ENCODE assay signal across 23 cellular contexts in the genomic region with DNA sequence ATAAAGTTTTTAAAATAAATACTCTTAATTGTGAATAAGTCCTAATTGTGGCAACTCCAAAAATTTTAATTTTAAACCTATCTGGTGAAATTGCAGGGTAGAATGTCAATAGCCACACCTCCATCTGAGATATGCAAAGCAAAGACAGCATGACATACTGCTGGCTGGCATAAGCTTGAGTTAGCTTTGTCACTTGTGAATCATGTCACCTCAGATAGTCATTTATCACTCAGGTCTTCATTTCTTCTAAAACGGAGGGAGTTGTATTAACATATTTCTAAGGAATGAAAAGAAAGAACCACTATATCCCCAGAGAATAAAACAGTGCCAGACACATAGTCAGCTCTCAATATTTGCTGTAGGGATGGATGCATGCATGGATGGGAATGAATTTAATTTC.
DNase-seq lines count a peak whose midpoint lies in the region; TF ChIP-seq lines count a peak whose summit lies in the region.
"Had no signal": no experiment of that assay in that cellular context is flagged by ENCODE, and none has a peak within 500 bp of the region (broad histone marks: within the 10 kb centered on the region; RNA-seq: fewer than 3 reads in every experiment).

No MANE protein-coding gene starts in this region.

- H3K9ac ChIP-seq in endodermal cell (ENCODE audit: extremely low read depth, low read length, poor library complexity, severe bottlenecking) = no peak overlapping the region
- H3K9ac ChIP-seq: BLaER1 had no signal

- peaks cover 4% of the 10 kb centered on the region for H3K4me1 ChIP-seq in endodermal cell (ENCODE audit: control insufficient read depth, insufficient read depth, low read length)
- H3K4me1 ChIP-seq: BE2C, BLaER1 had no signal

- no peaks in the 10 kb centered on the region for H3K27me3 ChIP-seq in endodermal cell (ENCODE audit: control insufficient read depth, insufficient read depth, low read length, poor library complexity, severe bottlenecking)
- H3K27me3 ChIP-seq: BE2C, BLaER1 had no signal

- no peaks in the 10 kb centered on the region for H3K36me3 Mint-ChIP-seq in endodermal cell (ENCODE audit: low read depth)
- H3K36me3 Mint-ChIP-seq: CD14-positive monocyte; CD4-positive, alpha-beta memory T cell; CD4-positive, CD25-positive, alpha-beta regulatory T cell had no signal

- no peak overlapping the region for H3K27ac ChIP-seq in endodermal cell (ENCODE audit: low read depth, low read length)
- H3K27ac ChIP-seq: BLaER1 had no signal

- no peak overlapping the region for H3K27ac Mint-ChIP-seq in endodermal cell
- H3K27ac Mint-ChIP-seq: CD14-positive monocyte; CD4-positive, alpha-beta memory T cell; CD4-positive, CD25-positive, alpha-beta regulatory T cell; CD8-positive, alpha-beta memory T cell had no signal

- peak overlapping the region; percentile 52 for H3K4me3 ChIP-seq in endodermal cell (ENCODE audit: low read length)
- H3K4me3 ChIP-seq: BLaER1, GM12878 had no signal

- peaks cover 9% of the 10 kb centered on the region for H3K9me3 Mint-ChIP-seq in endodermal cell

- H3K4me3 Mint-ChIP-seq in endodermal cell = no peak overlapping the region
- H3K4me3 Mint-ChIP-seq: CD14-positive monocyte; CD4-positive, alpha-beta memory T cell; CD4-positive, CD25-positive, alpha-beta regulatory T cell; CD8-positive, alpha-beta memory T cell had no signal

- peaks cover 15% of the 10 kb centered on the region for H3K4me1 Mint-ChIP-seq in endodermal cell
- H3K4me1 Mint-ChIP-seq: CD14-positive monocyte; CD4-positive, alpha-beta memory T cell; CD4-positive, CD25-positive, alpha-beta regulatory T cell; CD8-positive, alpha-beta memory T cell had no signal

- WGBS in endodermal cell (ENCODE audit: insufficient coverage in 1 of 2, insufficient read length in 1 of 2), 2 experiments = no CpG with 5 or more reads among the region's 1 CpG

- no peaks in the 10 kb centered on the region for H3K36me3 ChIP-seq in endodermal cell (ENCODE audit: control insufficient read depth, insufficient read depth, low read length)
- H3K36me3 ChIP-seq: BE2C, BLaER1 had no signal

- peaks cover 30% of the 10 kb centered on the region for H3K9me3 ChIP-seq in endodermal cell (ENCODE audit: control insufficient read depth, low read length)
- H3K9me3 ChIP-seq: BE2C, BLaER1 had no signal

- H3K27me3 Mint-ChIP-seq in endodermal cell (ENCODE audit: insufficient read depth) = no peaks in the 10 kb centered on the region

- DNase-seq in RKO (ENCODE audit: low spot score) (peak; percentile 4), endodermal cell (no peak), iPS-NIHi11 (ENCODE audit: low spot score) (no peak), germinal center (ENCODE audit: low spot score) (no peak)
- DNase-seq in stimulated activated CD4-positive, alpha-beta T cell treated with anti-CD3 and anti-CD28 coated beads, Interleukin-4, amount 100 ng/mL, for 4 hours = no peak
- DNase-seq: 8988T; ACHN; BE2C; C1 segment of cervical spinal cord; CD4-positive, alpha-beta memory T cell; CD4-positive, CD25-positive, alpha-beta regulatory T cell; CD8-positive, alpha-beta memory T cell; COR-L47; DMS 273 treated with DMSO at 0.1 percent for 48 hours; DMS153; DMS53; DMS79; DND-41; EL; GDM1 had no signal

- no peak for TF ChIP-seq CTCF in endodermal cell (conservative IDR thresholded peaks at IDR 0.05)
